ENCODE assay signal across 1 cellular context in genomic region chr17:82014432-82014831, GRCh38.
TF ChIP-seq lines count a peak whose summit lies in the region.

No MANE protein-coding gene starts in this region.

TF ChIP-seq in HepG2, 621 proteins besides CTCF, POLR2A, EP300 and RAD21:
- TF ChIP-seq SMAD1 (CRISPR knock-in tag; IDR thresholded peaks at IDR 0.05; ENCODE audit: borderline replicate concordance, low read depth) (no peak), POLR2G (IDR thresholded peaks at IDR 0.05; ENCODE audit: low read depth, low read length) (peak; percentile 41), HNRNPK (IDR thresholded peaks at IDR 0.05; ENCODE audit: low read depth, low read length, poor library complexity, severe bottlenecking) (peak; percentile 61), CSRNP1 (CRISPR knock-in tag; IDR thresholded peaks at IDR 0.05) (no peak), HNRNPL (IDR thresholded peaks at IDR 0.05; ENCODE audit: low read depth, low read length) (peak; percentile 95), ZNF17 (CRISPR knock-in tag; IDR thresholded peaks at IDR 0.05) (no peak), AGO2 (optimal IDR thresholded peaks at IDR 0.05; ENCODE audit: low read depth, low read length) (peak; percentile 98), ZNF704 (CRISPR knock-in tag; IDR thresholded peaks at IDR 0.05; ENCODE audit: borderline replicate concordance) (0 out of 2 replicates have a peak, but pooled peaks have one; percentile 4), ZNF577 (CRISPR knock-in tag; IDR thresholded peaks at IDR 0.05; ENCODE audit: borderline replicate concordance, low read depth) (no peak), ZNF788 (CRISPR knock-in tag; IDR thresholded peaks at IDR 0.05; ENCODE audit: borderline replicate concordance) (no peak), SRSF4 (IDR thresholded peaks at IDR 0.05; ENCODE audit: low read depth, low read length, poor library complexity, severe bottlenecking) (peak; percentile 42), NBN (conservative IDR thresholded peaks at IDR 0.05) (no peak), NFKB2 (CRISPR knock-in tag; IDR thresholded peaks at IDR 0.05; ENCODE audit: borderline replicate concordance) (peak; percentile 16; the same call in 1 of the 2 replicates), ZNF276 (CRISPR knock-in tag; IDR thresholded peaks at IDR 0.05; ENCODE audit: low read depth) (0 out of 2 replicates have a peak, but pooled peaks have one; percentile 48), JARID2 (CRISPR knock-in tag; IDR thresholded peaks at IDR 0.05; ENCODE audit: insufficient replicate concordance) (no peak), AGO1 (IDR thresholded peaks at IDR 0.05; ENCODE audit: low read depth, low read length, poor library complexity, severe bottlenecking) (peak; percentile 21), RBFOX2 (IDR thresholded peaks at IDR 0.05; ENCODE audit: low read depth, low read length) (peak; percentile 94), HMGXB4 (CRISPR knock-in tag; IDR thresholded peaks at IDR 0.05; ENCODE audit: borderline replicate concordance in 1 of 2, low read depth in 1 of 2) (no peak), RBM39 (IDR thresholded peaks at IDR 0.05; ENCODE audit: low read depth, low read length, poor library complexity, severe bottlenecking) (peak; percentile 19), ZNF326 (CRISPR knock-in tag; IDR thresholded peaks at IDR 0.05; ENCODE audit: borderline replicate concordance) (peak; percentile 67)
